Comparison of ENCODE assay signal across 16 cellular contexts in the genomic region with DNA sequence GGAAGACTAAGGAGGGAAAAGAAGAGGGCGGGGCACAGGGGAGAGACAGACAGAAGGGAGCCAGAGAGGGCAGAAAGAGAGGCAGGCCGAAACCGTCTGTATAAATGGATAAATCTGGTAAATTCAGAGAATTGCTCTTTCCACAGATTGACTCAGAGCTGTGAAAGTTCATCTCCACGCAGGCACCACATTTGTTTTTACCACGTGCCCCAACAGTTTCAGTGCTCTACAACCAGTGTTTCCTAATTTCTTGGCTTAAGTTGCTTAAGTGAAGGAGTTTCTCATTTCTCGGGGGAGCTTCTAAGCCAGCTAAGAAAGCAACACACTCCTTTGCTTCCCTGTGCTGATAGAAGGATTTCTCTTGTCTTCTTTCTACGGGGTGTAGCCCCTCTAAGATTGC.
A peak's percentile ranks its signal among the peaks of the same experiment; 100 is the strongest.
DNase-seq lines count a peak whose midpoint lies in the region; ATAC-seq and TF ChIP-seq lines count a peak whose summit lies in the region.
"Had no signal": no experiment of that assay in that cellular context is flagged by ENCODE, and none has a peak within 500 bp of the region (broad histone marks: within the 10 kb centered on the region; RNA-seq: fewer than 3 reads in every experiment).

No MANE protein-coding gene starts in this region.

- H3K27ac Mint-ChIP-seq in GM23338 (peak overlapping the region; percentile 79; the same call in 1 of the 2 replicates), T-cell (no peak overlapping the region)
- H3K27ac Mint-ChIP-seq: activated naive CD8-positive, alpha-beta T cell treated with anti-CD3 and anti-CD28 coated beads, Interleukin-2, amount 50 U/mL, for 24 hours had no signal

- peaks cover 36% of the 10 kb centered on the region for H3K36me3 Mint-ChIP-seq in GM23338 (ENCODE audit: low read depth)
- H3K36me3 Mint-ChIP-seq in T-cell = no peaks in the 10 kb centered on the region

- no peaks in the 10 kb centered on the region for H3K9me3 Mint-ChIP-seq in GM23338
- no peaks in the 10 kb centered on the region for H3K9me3 Mint-ChIP-seq in T-cell
- H3K9me3 Mint-ChIP-seq: activated naive CD8-positive, alpha-beta T cell treated with anti-CD3 and anti-CD28 coated beads, Interleukin-2, amount 50 U/mL, for 24 hours had no signal

- H3K4me3 Mint-ChIP-seq in GM23338 (no peak overlapping the region), T-cell (no peak overlapping the region)
- H3K4me3 Mint-ChIP-seq: activated naive CD8-positive, alpha-beta T cell treated with anti-CD3 and anti-CD28 coated beads, Interleukin-2, amount 50 U/mL, for 24 hours had no signal

- CTCF ChIA-PET in T-cell (lab: Charles Lee) = no interaction called here

- H3K4me1 ChIP-seq in GM23338 (ENCODE audit: insufficient read depth) (peaks cover 14% of the 10 kb centered on the region), sigmoid colon (peaks cover 0 to 29% (median 8%) of the 10 kb centered on the region in 4 donors), BE2C (peaks cover 7% of the 10 kb centered on the region), prostate gland (replicated peaks) (no peaks in the 10 kb centered on the region)
- H3K4me1 ChIP-seq: lower lobe of right lung had no signal

- H3K27me3 ChIP-seq in GM23338 (ENCODE audit: insufficient read depth) (no peaks in the 10 kb centered on the region), sigmoid colon (no peaks in the 10 kb centered on the region), BE2C (no peaks in the 10 kb centered on the region), prostate gland (replicated peaks; ENCODE audit: insufficient read depth) (no peaks in the 10 kb centered on the region)

- ATAC-seq in GM23338 = peak; percentile 49
- ATAC-seq in Right ventricle myocardium superior (ENCODE audit: poor library complexity) = peak; percentile 87
- no peak for ATAC-seq in T-cell (replicated peaks in 1 of 4)
- no peak for ATAC-seq in GM18517 (IDR thresholded peaks at IDR 0.05; ENCODE audit: unreplicated experiment)
- ATAC-seq: activated naive CD8-positive, alpha-beta T cell treated with anti-CD3 and anti-CD28 coated beads, Interleukin-2, amount 50 U/mL, for 24 hours had no signal

- H3K36me3 ChIP-seq in GM23338 (ENCODE audit: insufficient read depth) = 0 out of 2 replicates have a peak, but pooled peaks cover 5% of the 10 kb centered on the region
- H3K36me3 ChIP-seq in sigmoid colon = peaks cover 0 to 11% (median 0%) of the 10 kb centered on the region in 4 donors
- H3K36me3 ChIP-seq in BE2C = peaks cover 3% of the 10 kb centered on the region
- H3K36me3 ChIP-seq in prostate gland = no peaks in the 10 kb centered on the region
- H3K36me3 ChIP-seq: lower lobe of right lung had no signal

- POLR2A ChIA-PET in T-cell (lab: Charles Lee) = no interaction called here

- no peak for DNase-seq in GM23338 (ENCODE audit: low spot score)
- DNase-seq in SKM-1 (lab: John Stamatoyannopoulos, UW; ENCODE audit: unreplicated experiment) = peak; percentile 91
- no peak for DNase-seq in Right ventricle myocardium superior
- DNase-seq in sigmoid colon = peak; percentile 67
- DNase-seq in BE2C = no peak
- DNase-seq in T-cell = no peak
- no peak for DNase-seq in prostate gland (ENCODE audit: low spot score)
- DNase-seq: activated naive CD8-positive, alpha-beta T cell treated with anti-CD3 and anti-CD28 coated beads, Interleukin-2, amount 50 U/mL, for 24 hours; KBM-7; lower lobe of right lung; NCI-H2081 treated with DMSO at 0.1 percent for 48 hours; posterior cingulate gyrus; stimulated activated CD4-positive, alpha-beta T cell treated with anti-CD3 and anti-CD28 coated beads, Interleukin-4, amount 100 ng/mL, for 4 hours; stimulated activated naive CD4-positive, alpha-beta T cell treated with Interleukin-2 at 50 U/mL for 16 hours had no signal

- H3K27me3 Mint-ChIP-seq in GM23338 (ENCODE audit: insufficient read depth, low read depth, poor library complexity) (peaks cover 9% of the 10 kb centered on the region), T-cell (peaks cover 4 to 13% of the 10 kb centered on the region in 2 donors)
- H3K27me3 Mint-ChIP-seq: activated naive CD8-positive, alpha-beta T cell treated with anti-CD3 and anti-CD28 coated beads, Interleukin-2, amount 50 U/mL, for 24 hours had no signal

- no peak overlapping the region for H2AFZ ChIP-seq in GM23338

- TF ChIP-seq CTCF in GM23338 (conservative IDR thresholded peaks at IDR 0.05; ENCODE audit: low read depth in 2 of 2) (no peak), sigmoid colon (IDR thresholded peaks at IDR 0.05) (no peak), BE2C (IDR thresholded peaks at IDR 0.05; ENCODE audit: low read depth, low read length) (no peak), prostate gland (IDR thresholded peaks at IDR 0.05) (no peak)

- peaks cover 29% of the 10 kb centered on the region for H3K4me1 Mint-ChIP-seq in GM23338
- H3K4me1 Mint-ChIP-seq in T-cell = no peaks in the 10 kb centered on the region
- H3K4me1 Mint-ChIP-seq: activated naive CD8-positive, alpha-beta T cell treated with anti-CD3 and anti-CD28 coated beads, Interleukin-2, amount 50 U/mL, for 24 hours had no signal

- peaks cover 88% of the 10 kb centered on the region for H3K79me2 ChIP-seq in GM23338 (replicated peaks; ENCODE audit: insufficient read depth)

- H3K27ac ChIP-seq in GM23338 (ENCODE audit: low read depth) = peak overlapping the region; percentile 80
- no peak overlapping the region for H3K27ac ChIP-seq in sigmoid colon
- H3K27ac ChIP-seq in prostate gland = no peak overlapping the region
- H3K27ac ChIP-seq: C4-2B, lower lobe of right lung had no signal

- no peaks in the 10 kb centered on the region for H3K9me2 ChIP-seq in GM23338 (ENCODE audit: insufficient read depth)

- intact Hi-C loops in Right ventricle myocardium superior (cut with DNase I) (no loop called here), sigmoid colon (cut with DNase I) (no loop called here), prostate gland (cut with DNase I) (no loop called here)

- peaks cover 19% of the 10 kb centered on the region for H4K20me1 ChIP-seq in GM23338 (replicated peaks; ENCODE audit: insufficient read depth)

- 0 out of 2 replicates have a peak, but pooled peaks cover 3% of the 10 kb centered on the region for H3F3A ChIP-seq in GM23338 (replicated peaks; ENCODE audit: low read depth)

- 81 to 88% methylated on average over 7 of the region's 7 CpGs for WGBS in sigmoid colon, 2 donors
- 85% methylated on average over 7 of the region's 7 CpGs for WGBS in prostate gland

- no peak for TF ChIP-seq EP300 in sigmoid colon (IDR thresholded peaks at IDR 0.05)

- TF ChIP-seq POLR2A in sigmoid colon (IDR thresholded peaks at IDR 0.05) = no peak
- no peak for TF ChIP-seq POLR2A in prostate gland (IDR thresholded peaks at IDR 0.05)

- H3K4me3 ChIP-seq in GM23338 (no peak overlapping the region), sigmoid colon (no peak overlapping the region), BE2C (ENCODE audit: low read depth, low read length) (no peak overlapping the region), prostate gland (no peak overlapping the region)
- H3K4me3 ChIP-seq: lower lobe of right lung had no signal

- no peaks in the 10 kb centered on the region for H3K9me3 ChIP-seq in sigmoid colon
- H3K9me3 ChIP-seq in BE2C = no peaks in the 10 kb centered on the region
- no peaks in the 10 kb centered on the region for H3K9me3 ChIP-seq in prostate gland
- H3K9me3 ChIP-seq: lower lobe of right lung had no signal

- H3K4me2 ChIP-seq in GM23338 = no peak overlapping the region

TF ChIP-seq in GM23338, 12 proteins besides CTCF, POLR2A, EP300 and RAD21 (continues in another document):
- no peak for TF ChIP-seq POLR2AphosphoS5 (IDR thresholded peaks at IDR 0.05; ENCODE audit: low read depth)

Comparison
In these comparisons a context has a peak if more than half of its experiments do, and no peak if none do; other contexts are left out.
1. ATAC-seq: peak in GM23338 (single experiment) and Right ventricle myocardium superior (single experiment); none in T-cell (0 of 4) and GM18517 (single experiment).
2. DNase-seq: peak in SKM-1 (single experiment) and sigmoid colon (single experiment); none in GM23338 (single experiment), Right ventricle myocardium superior (single experiment), BE2C (single experiment), T-cell (0 of 34) and prostate gland (single experiment).